ENCODE assay signal across 27 cellular contexts in the genomic region with DNA sequence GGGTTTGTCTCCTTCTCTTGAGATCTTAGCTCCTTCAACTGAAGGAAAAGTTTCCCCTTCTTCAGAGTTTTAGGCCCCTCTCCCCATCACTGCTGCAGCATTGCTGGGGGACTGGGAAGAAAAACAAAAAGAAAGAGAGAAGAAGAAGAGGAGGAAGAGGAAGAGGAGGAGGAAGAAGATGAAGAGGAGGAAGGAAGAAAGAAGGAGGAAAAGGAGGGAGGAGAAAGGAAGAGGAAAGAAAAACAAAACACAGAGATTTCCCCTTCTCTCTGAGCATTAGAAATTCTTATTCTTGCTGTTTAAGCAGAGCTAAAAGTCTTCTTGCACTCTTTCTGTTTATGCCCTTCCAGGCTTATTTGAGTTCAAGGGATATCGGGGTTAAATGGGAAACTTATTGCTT.
A peak's percentile ranks its signal among the peaks of the same experiment; 100 is the strongest.
DNase-seq lines count a peak whose midpoint lies in the region; ATAC-seq lines count a peak whose summit lies in the region.
"Had no signal": no experiment of that assay in that cellular context is flagged by ENCODE, and none has a peak within 500 bp of the region (broad histone marks: within the 10 kb centered on the region; RNA-seq: fewer than 3 reads in every experiment).

No MANE protein-coding gene starts in this region.

- CTCF ChIA-PET in CD8-positive, alpha-beta memory T cell (lab: Charles Lee) = no interaction called here

- no peaks in the 10 kb centered on the region for H3K9me3 ChIP-seq in CD8-positive, alpha-beta memory T cell (ENCODE audit: low read length)
- H3K9me3 ChIP-seq: colonic mucosa, esophagus muscularis mucosa, left ventricle myocardium inferior, ovary, transverse colon had no signal

- H3K27me3 Mint-ChIP-seq in activated CD4-positive, alpha-beta T cell treated with anti-CD3 and anti-CD28 coated beads, Interleukin-2, amount 10 ng/mL, durations not matched to agents 24 days and 14 days = no peaks in the 10 kb centered on the region
- no peaks in the 10 kb centered on the region for H3K27me3 Mint-ChIP-seq in CD8-positive, alpha-beta memory T cell
- H3K27me3 Mint-ChIP-seq in activated T-helper 1 cell treated with anti-CD3 and anti-CD28 coated beads, Interleukin-12 subunit alpha, Interleukin-12 subunit beta, Interleukin-2, Interleukin-4 antibody, amounts not matched to agents 30 ng/mL and 10 ng/mL and 1 ng/mL, durations not matched to agents 14 hours and 24 hours and 36 hours (ENCODE audit: insufficient read depth) = no peaks in the 10 kb centered on the region
- H3K27me3 Mint-ChIP-seq in naive thymus-derived CD8-positive, alpha-beta T cell = no peaks in the 10 kb centered on the region

- peak overlapping the region; percentile 42 for H3K27ac Mint-ChIP-seq in activated CD4-positive, alpha-beta T cell treated with anti-CD3 and anti-CD28 coated beads, Interleukin-2, amount 10 ng/mL, durations not matched to agents 24 days and 14 days
- peak overlapping the region in 7 of 8 donors; percentile 30 to 86 (median 73) for H3K27ac Mint-ChIP-seq in CD8-positive, alpha-beta memory T cell
- peak overlapping the region; percentile 53 for H3K27ac Mint-ChIP-seq in activated T-helper 1 cell treated with anti-CD3 and anti-CD28 coated beads, Interleukin-12 subunit alpha, Interleukin-12 subunit beta, Interleukin-2, Interleukin-4 antibody, amounts not matched to agents 30 ng/mL and 10 ng/mL and 1 ng/mL, durations not matched to agents 14 hours and 24 hours and 36 hours
- peak overlapping the region; percentile 64 to 96 (median 88) for H3K27ac Mint-ChIP-seq in naive thymus-derived CD8-positive, alpha-beta T cell
- H3K27ac Mint-ChIP-seq: endodermal cell, mesothelial cell of epicardium, nephron had no signal

- peaks cover 13% of the 10 kb centered on the region for H3K9me3 Mint-ChIP-seq in activated CD4-positive, alpha-beta T cell treated with anti-CD3 and anti-CD28 coated beads, Interleukin-2, amount 10 ng/mL, durations not matched to agents 24 days and 14 days
- peaks cover 0 to 8% (median 2%) of the 10 kb centered on the region in 5 donors for H3K9me3 Mint-ChIP-seq in CD8-positive, alpha-beta memory T cell
- H3K9me3 Mint-ChIP-seq in activated T-helper 1 cell treated with anti-CD3 and anti-CD28 coated beads, Interleukin-12 subunit alpha, Interleukin-12 subunit beta, Interleukin-2, Interleukin-4 antibody, amounts not matched to agents 30 ng/mL and 10 ng/mL and 1 ng/mL, durations not matched to agents 14 hours and 24 hours and 36 hours = peaks cover 11% of the 10 kb centered on the region
- H3K9me3 Mint-ChIP-seq in naive thymus-derived CD8-positive, alpha-beta T cell = peaks cover 0 to 38% (median 13%) of the 10 kb centered on the region in 9 donors
- H3K9me3 Mint-ChIP-seq: nephron had no signal

- no peaks in the 10 kb centered on the region for H3K36me3 ChIP-seq in CD8-positive, alpha-beta memory T cell (ENCODE audit: insufficient read depth, low read length)
- H3K36me3 ChIP-seq: colonic mucosa, esophagus muscularis mucosa, left ventricle myocardium inferior, ovary, transverse colon had no signal

- DNase-seq in activated CD4-positive, alpha-beta T cell treated with anti-CD3 and anti-CD28 coated beads, Interleukin-2, amount 10 ng/mL, durations not matched to agents 24 days and 14 days = no peak
- no peak for DNase-seq in activated CD4-positive, alpha-beta T cell treated with anti-CD3 and anti-CD28 coated beads for 1 hour
- DNase-seq in CD8-positive, alpha-beta memory T cell = no peak
- DNase-seq in activated T-helper 1 cell treated with anti-CD3 and anti-CD28 coated beads, Interleukin-12 subunit alpha, Interleukin-12 subunit beta, Interleukin-2, Interleukin-4 antibody, amounts not matched to agents 30 ng/mL and 10 ng/mL and 1 ng/mL, durations not matched to agents 14 hours and 24 hours and 36 hours (ENCODE audit: low spot score) = no peak
- DNase-seq in naive thymus-derived CD8-positive, alpha-beta T cell = no peak
- DNase-seq in H4 (ENCODE audit: low spot score) (no peak), NCI-H526 (lab: John Stamatoyannopoulos, UW) (no peak)
- DNase-seq: 8988T; activated effector memory CD4-positive, alpha-beta T cell treated with Interleukin-2 at 50 U/mL for 16 hours; anterior cingulate cortex; colonic mucosa; endodermal cell; GDM1; hypothalamus; left ventricle myocardium inferior; NCI-H1105 treated with DMSO at 0.1 percent for 48 hours; NCI-H2081; NCI-H345; NCI-H774; ovary; stimulated activated naive CD4-positive, alpha-beta T cell treated with Interleukin-2 at 50 U/mL for 16 hours; transverse colon had no signal

- H3K4me1 ChIP-seq in CD8-positive, alpha-beta memory T cell (ENCODE audit: insufficient read depth, low read length) = peaks cover 26% of the 10 kb centered on the region
- H3K4me1 ChIP-seq: colonic mucosa, esophagus muscularis mucosa, left ventricle myocardium inferior, transverse colon had no signal

- POLR2A ChIA-PET in CD8-positive, alpha-beta memory T cell (lab: Charles Lee) = no interaction called here
- POLR2A ChIA-PET in naive thymus-derived CD8-positive, alpha-beta T cell (lab: Charles Lee) = interaction anchor here (0.6 to 1.1 kb wide), 2 partner anchors 65 to 92 kb away, joined by 3 read pairs; no protein-coding TSS in a partner anchor

- H3K36me3 Mint-ChIP-seq in activated CD4-positive, alpha-beta T cell treated with anti-CD3 and anti-CD28 coated beads, Interleukin-2, amount 10 ng/mL, durations not matched to agents 24 days and 14 days (ENCODE audit: low read depth) = peaks cover 24% of the 10 kb centered on the region
- peaks cover 1 to 24% (median 2%) of the 10 kb centered on the region in 3 donors for H3K36me3 Mint-ChIP-seq in CD8-positive, alpha-beta memory T cell
- peaks cover 14% of the 10 kb centered on the region for H3K36me3 Mint-ChIP-seq in activated T-helper 1 cell treated with anti-CD3 and anti-CD28 coated beads, Interleukin-12 subunit alpha, Interleukin-12 subunit beta, Interleukin-2, Interleukin-4 antibody, amounts not matched to agents 30 ng/mL and 10 ng/mL and 1 ng/mL, durations not matched to agents 14 hours and 24 hours and 36 hours (ENCODE audit: low read depth)
- peaks cover 0 to 21% (median 9%) of the 10 kb centered on the region in 3 donors for H3K36me3 Mint-ChIP-seq in naive thymus-derived CD8-positive, alpha-beta T cell

- intact Hi-C loops in activated CD4-positive, alpha-beta T cell treated with anti-CD3 and anti-CD28 coated beads, Interleukin-2, amount 10 ng/mL, durations not matched to agents 24 days and 14 days (cut with micrococcal nuclease) = no loop called here
- intact Hi-C loops in activated T-helper 1 cell treated with anti-CD3 and anti-CD28 coated beads, Interleukin-12 subunit alpha, Interleukin-12 subunit beta, Interleukin-2, Interleukin-4 antibody, amounts not matched to agents 30 ng/mL and 10 ng/mL and 1 ng/mL, durations not matched to agents 14 hours and 24 hours and 36 hours (cut with micrococcal nuclease) = no loop called here

- peaks cover 42% of the 10 kb centered on the region for H3K4me1 Mint-ChIP-seq in activated CD4-positive, alpha-beta T cell treated with anti-CD3 and anti-CD28 coated beads, Interleukin-2, amount 10 ng/mL, durations not matched to agents 24 days and 14 days
- H3K4me1 Mint-ChIP-seq in CD8-positive, alpha-beta memory T cell = peaks cover 60 to 67% (median 65%) of the 10 kb centered on the region in 3 donors
- H3K4me1 Mint-ChIP-seq in activated T-helper 1 cell treated with anti-CD3 and anti-CD28 coated beads, Interleukin-12 subunit alpha, Interleukin-12 subunit beta, Interleukin-2, Interleukin-4 antibody, amounts not matched to agents 30 ng/mL and 10 ng/mL and 1 ng/mL, durations not matched to agents 14 hours and 24 hours and 36 hours (ENCODE audit: low read depth) = peaks cover 59% of the 10 kb centered on the region
- peaks cover 45 to 75% (median 71%) of the 10 kb centered on the region in 4 donors for H3K4me1 Mint-ChIP-seq in naive thymus-derived CD8-positive, alpha-beta T cell
- H3K4me1 Mint-ChIP-seq: nephron had no signal

- no peaks in the 10 kb centered on the region for H3K27me3 ChIP-seq in CD8-positive, alpha-beta memory T cell (ENCODE audit: insufficient read depth, low read length, poor library complexity, severe bottlenecking)
- H3K27me3 ChIP-seq: colonic mucosa, esophagus muscularis mucosa, ovary, transverse colon had no signal

- H3K4me3 Mint-ChIP-seq in activated CD4-positive, alpha-beta T cell treated with anti-CD3 and anti-CD28 coated beads, Interleukin-2, amount 10 ng/mL, durations not matched to agents 24 days and 14 days = no peak overlapping the region
- peak overlapping the region in 1 of 7 donors; percentile 19 for H3K4me3 Mint-ChIP-seq in CD8-positive, alpha-beta memory T cell
- H3K4me3 Mint-ChIP-seq in activated T-helper 1 cell treated with anti-CD3 and anti-CD28 coated beads, Interleukin-12 subunit alpha, Interleukin-12 subunit beta, Interleukin-2, Interleukin-4 antibody, amounts not matched to agents 30 ng/mL and 10 ng/mL and 1 ng/mL, durations not matched to agents 14 hours and 24 hours and 36 hours = no peak overlapping the region
- peak overlapping the region in 7 of 10 donors; percentile 50 to 69 (median 57) for H3K4me3 Mint-ChIP-seq in naive thymus-derived CD8-positive, alpha-beta T cell
- H3K4me3 Mint-ChIP-seq: endodermal cell, mesothelial cell of epicardium, nephron had no signal

- ATAC-seq in naive thymus-derived CD8-positive, alpha-beta T cell = no peak
- no peak for ATAC-seq in GM18861 (IDR thresholded peaks at IDR 0.05; ENCODE audit: unreplicated experiment)

- H3K4me3 ChIP-seq in CD8-positive, alpha-beta memory T cell (ENCODE audit: low read length) = no peak overlapping the region
- H3K4me3 ChIP-seq: colonic mucosa, esophagus muscularis mucosa, left ventricle myocardium inferior, ovary, smooth muscle cell, transverse colon had no signal

- no peak overlapping the region for H3K27ac ChIP-seq in CD8-positive, alpha-beta memory T cell (ENCODE audit: low read depth, low read length)
- H3K27ac ChIP-seq: colonic mucosa, esophagus muscularis mucosa, left ventricle myocardium inferior, ovary, transverse colon had no signal

Comparison
In these comparisons a context has a peak if more than half of its experiments do, and no peak if none do; other contexts are left out.
1. H3K4me3 Mint-ChIP-seq: peak in naive thymus-derived CD8-positive, alpha-beta T cell (7 of 10); none in activated CD4-positive, alpha-beta T cell treated with anti-CD3 and anti-CD28 coated beads, Interleukin-2, amount 10 ng/mL, durations not matched to agents 24 days and 14 days (single experiment) and activated T-helper 1 cell treated with anti-CD3 and anti-CD28 coated beads, Interleukin-12 subunit alpha, Interleukin-12 subunit beta, Interleukin-2, Interleukin-4 antibody, amounts not matched to agents 30 ng/mL and 10 ng/mL and 1 ng/mL, durations not matched to agents 14 hours and 24 hours and 36 hours (single experiment).
2. Peak in every context shown above with its lines, with median percentiles within 50 percentile points of each other: H3K27ac Mint-ChIP-seq.